Comparison of ENCODE assay signal across 4 cellular contexts in the genomic region with DNA sequence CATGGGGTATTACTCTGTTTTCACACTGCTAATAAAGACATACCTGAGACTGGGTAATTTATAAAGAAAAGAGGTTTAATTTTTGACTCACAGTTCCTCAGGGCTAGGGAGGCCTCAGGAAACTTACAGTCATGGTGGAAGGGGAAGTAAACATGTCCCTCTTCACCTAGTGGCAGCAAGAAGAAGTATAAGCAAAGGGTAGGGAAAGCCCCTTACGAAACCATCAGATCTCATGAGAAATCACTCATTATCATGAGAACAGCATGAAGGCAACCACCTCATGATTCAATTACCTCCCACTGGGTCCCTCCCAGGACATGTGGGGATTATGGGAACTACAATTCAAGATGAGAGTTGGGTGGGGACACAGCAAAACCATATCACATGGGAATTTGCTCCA. TPM values are rescaled to one million over a fixed set of nuclear protein-coding genes. Genes with fewer than 3 reads are reported as not detected.
"Had no signal": no experiment of that assay in that cellular context is flagged by ENCODE, and none has a peak within 500 bp of the region (broad histone marks: within the 10 kb centered on the region; RNA-seq: fewer than 3 reads in every experiment).

No MANE protein-coding gene starts in this region.

RNA-seq across cellular contexts. Expression of gene SLC9A2, which starts 56.8 kb away (rescaled TPM):
- total RNA-seq: IMR-90, OCI-LY7, RPMI7951 had no signal
- polyA plus RNA-seq: HepG2, IMR-90 had no signal
